In the genomic region with DNA sequence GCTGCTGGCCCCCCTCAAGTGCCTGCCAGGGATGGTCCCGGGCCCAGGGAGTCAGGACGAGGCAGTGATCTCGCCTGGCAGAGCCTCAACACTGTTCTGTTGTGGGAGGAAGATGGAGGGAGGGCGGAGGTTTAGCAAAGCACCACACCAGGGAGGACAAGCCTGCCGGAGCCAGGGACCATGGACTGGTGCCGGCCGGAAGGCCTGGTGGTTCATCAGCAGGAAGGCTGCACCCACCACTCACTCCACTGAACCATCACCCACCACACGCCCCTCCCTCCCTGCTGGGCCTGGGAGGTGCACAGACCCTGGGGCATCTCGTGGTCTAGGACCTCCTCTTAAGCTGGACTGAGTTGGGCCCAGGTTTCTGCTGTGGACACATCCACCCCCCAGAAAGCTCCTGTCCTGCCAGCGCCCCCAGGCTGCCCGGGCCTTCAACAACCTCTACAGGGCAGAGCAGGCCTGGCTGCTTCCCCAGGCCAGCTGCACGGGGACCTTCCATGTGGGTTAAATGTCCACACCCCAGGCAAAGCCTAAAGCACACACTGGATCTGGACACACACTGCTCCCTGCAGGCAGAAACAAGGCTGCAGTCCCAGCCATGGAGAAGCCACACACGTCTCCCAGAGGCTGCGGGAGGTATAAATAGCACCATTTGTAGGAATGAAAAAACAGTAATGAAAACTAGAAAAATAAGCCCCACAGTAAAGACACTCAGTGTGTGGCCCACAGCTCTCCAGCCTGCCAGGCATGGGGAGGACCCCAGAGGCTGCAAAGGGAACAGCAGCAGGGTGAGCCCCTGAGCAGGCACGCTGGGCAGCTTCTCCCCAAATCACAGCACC, we compare ENCODE assay signal across 8 cellular contexts.
A peak's percentile ranks its signal among the peaks of the same experiment; 100 is the strongest.
DNase-seq lines count a peak whose midpoint lies in the region; ATAC-seq and TF ChIP-seq lines count a peak whose summit lies in the region.

No MANE protein-coding gene starts in this region.

- H3K4me1 Mint-ChIP-seq in activated T-cell treated with anti-CD3 and anti-CD28 coated beads, Interleukin-2, amount 50 U/mL, for 24 hours (ENCODE audit: low read depth), result peaks cover 12% of the 10 kb centered on the region

- DNase-seq in Ammon's horn (ENCODE audit: low spot score) (peak; percentile 56), cerebellar cortex (ENCODE audit: low spot score) (peak; percentile 56), midbrain (lab: John Stamatoyannopoulos, UW) (peak; percentile 13), inferior parietal cortex (ENCODE audit: extremely low spot score) (no peak), NCI-H510A treated with DMSO at 0.1 percent for 48 hours (lab: John Stamatoyannopoulos, UW) (no peak)
- DNase-seq in activated T-cell treated with anti-CD3 and anti-CD28 coated beads, Interleukin-2, amount 50 U/mL, for 24 hours, result no peak

- peaks cover 38% of the 10 kb centered on the region for H3K36me3 Mint-ChIP-seq in activated T-cell treated with anti-CD3 and anti-CD28 coated beads, Interleukin-2, amount 50 U/mL, for 24 hours (ENCODE audit: low read depth)

- H3K27me3 Mint-ChIP-seq in activated T-cell treated with anti-CD3 and anti-CD28 coated beads, Interleukin-2, amount 50 U/mL, for 24 hours, result no peaks in the 10 kb centered on the region

- ATAC-seq in GM21619 (IDR thresholded peaks at IDR 0.05; ENCODE audit: unreplicated experiment), result no peak

- no peak overlapping the region for H3K4me3 Mint-ChIP-seq in activated T-cell treated with anti-CD3 and anti-CD28 coated beads, Interleukin-2, amount 50 U/mL, for 24 hours

- H3K27ac Mint-ChIP-seq in activated T-cell treated with anti-CD3 and anti-CD28 coated beads, Interleukin-2, amount 50 U/mL, for 24 hours, result no peak overlapping the region

- H3K9me3 Mint-ChIP-seq in activated T-cell treated with anti-CD3 and anti-CD28 coated beads, Interleukin-2, amount 50 U/mL, for 24 hours, result no peaks in the 10 kb centered on the region

- TF ChIP-seq CTCF in LNCAP (IDR thresholded peaks at IDR 0.05), result peak; percentile 10; the same call in 1 of the 2 replicates

Comparison
In these comparisons a context has a peak if more than half of its experiments do, and no peak if none do; other contexts are left out.
1. DNase-seq: peak in Ammon's horn (single experiment), cerebellar cortex (single experiment) and midbrain (single experiment); none in inferior parietal cortex (single experiment), NCI-H510A treated with DMSO at 0.1 percent for 48 hours (single experiment) and activated T-cell treated with anti-CD3 and anti-CD28 coated beads, Interleukin-2, amount 50 U/mL, for 24 hours (single experiment).